12 cellular contexts compared by ENCODE assay signal in the genomic region with DNA sequence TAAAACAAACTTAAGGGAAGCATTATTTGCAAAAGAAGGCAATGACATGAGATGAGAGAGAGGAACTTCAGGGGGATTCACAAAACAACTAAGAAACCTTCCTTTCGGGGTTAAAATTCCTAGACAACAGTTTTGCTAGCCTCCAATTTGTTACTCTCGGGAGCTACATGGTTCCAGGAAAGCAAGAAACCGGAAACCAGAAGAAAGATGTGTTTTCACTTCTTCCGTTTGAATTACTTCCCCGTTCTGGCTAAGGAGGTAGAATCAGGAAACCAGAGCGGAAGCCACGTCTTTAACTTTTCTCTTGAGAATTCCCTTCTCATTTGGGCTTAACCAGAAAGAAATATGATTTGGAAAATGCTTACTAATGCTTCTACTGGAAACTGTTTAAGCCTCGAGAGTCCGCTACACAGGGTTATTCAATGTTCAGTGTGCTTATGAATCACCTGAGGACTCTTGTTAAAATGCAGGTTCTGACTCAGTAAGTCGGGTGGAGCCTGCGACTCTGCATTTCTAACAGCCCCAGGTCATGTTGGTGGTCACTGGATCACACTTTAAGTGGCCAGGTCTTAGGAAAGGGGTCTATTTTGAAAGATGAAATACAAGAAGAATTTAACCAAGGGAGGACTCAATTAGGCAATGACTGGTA. TPM values are rescaled to one million over a fixed set of nuclear protein-coding genes. Genes with fewer than 3 reads are reported as not detected.
A peak's percentile ranks its signal among the peaks of the same experiment; 100 is the strongest.
DNase-seq lines count a peak whose midpoint lies in the region; ATAC-seq and TF ChIP-seq lines count a peak whose summit lies in the region.
"Had no signal": no experiment of that assay in that cellular context is flagged by ENCODE, and none has a peak within 500 bp of the region (broad histone marks: within the 10 kb centered on the region; RNA-seq: fewer than 3 reads in every experiment).

No MANE protein-coding gene starts in this region.

- peaks cover 6% of the 10 kb centered on the region for H3K27me3 Mint-ChIP-seq in activated T-cell treated with anti-CD3 and anti-CD28 coated beads, Interleukin-2, amount 50 U/mL, for 4 hours (ENCODE audit: low read depth)
- H3K27me3 Mint-ChIP-seq in nephron (ENCODE audit: low read depth) (no peaks in the 10 kb centered on the region), HFFc6 (ENCODE audit: insufficient read depth) (peaks cover 6% of the 10 kb centered on the region; the same call in 1 of the 2 replicates)

- no peak for TF ChIP-seq CTCF in nephron (IDR thresholded peaks at IDR 0.05; ENCODE audit: unreplicated experiment in 3 of 3)
- no peak for TF ChIP-seq CTCF in HFFc6 (IDR thresholded peaks at IDR 0.05)

- peaks cover 10% of the 10 kb centered on the region for H3K4me1 Mint-ChIP-seq in activated T-cell treated with anti-CD3 and anti-CD28 coated beads, Interleukin-2, amount 50 U/mL, for 4 hours (ENCODE audit: low read depth)
- H3K4me1 Mint-ChIP-seq in nephron (no peaks in the 10 kb centered on the region), HFFc6 (ENCODE audit: low read depth) (no peaks in the 10 kb centered on the region)

- peak overlapping the region; percentile 62 for H3K4me3 Mint-ChIP-seq in activated T-cell treated with anti-CD3 and anti-CD28 coated beads, Interleukin-2, amount 50 U/mL, for 4 hours
- H3K4me3 Mint-ChIP-seq in nephron (peak overlapping the region in 2 of 3 experiments; percentile 20 to 45), HFFc6 (no peak overlapping the region)

- no peaks in the 10 kb centered on the region for H3K36me3 Mint-ChIP-seq in activated T-cell treated with anti-CD3 and anti-CD28 coated beads, Interleukin-2, amount 50 U/mL, for 4 hours (ENCODE audit: insufficient read depth)
- H3K36me3 Mint-ChIP-seq in nephron (ENCODE audit: low read depth) (no peaks in the 10 kb centered on the region), HFFc6 (ENCODE audit: low read depth) (no peaks in the 10 kb centered on the region)

- DNase-seq in activated T-cell treated with anti-CD3 and anti-CD28 coated beads, Interleukin-2, amount 50 U/mL, for 4 hours, result peak; percentile 6
- no peak for DNase-seq in HFFc6
- no peak for DNase-seq in left lobe of liver (ENCODE audit: low spot score)
- no peak for DNase-seq in activated gamma-delta T cell treated with Interleukin-2 at 50 U/mL for 16 hours
- DNase-seq: glutamatergic neuron, MM.1S, Right ventricle myocardium superior had no signal

- H3K9me3 Mint-ChIP-seq in activated T-cell treated with anti-CD3 and anti-CD28 coated beads, Interleukin-2, amount 50 U/mL, for 4 hours, result no peaks in the 10 kb centered on the region
- H3K9me3 Mint-ChIP-seq in nephron (no peaks in the 10 kb centered on the region), HFFc6 (no peaks in the 10 kb centered on the region)

- peak overlapping the region; percentile 45 to 64 (median 62) for H3K27ac Mint-ChIP-seq in nephron
- H3K27ac Mint-ChIP-seq in HFFc6, result no peak overlapping the region

- ATAC-seq in GM18502 (IDR thresholded peaks at IDR 0.05; ENCODE audit: poor library complexity, unreplicated experiment), result peak; percentile 46
- peak; percentile 49 for ATAC-seq in HG03175 (IDR thresholded peaks at IDR 0.05; ENCODE audit: unreplicated experiment)
- ATAC-seq in activated T-cell treated with anti-CD3 and anti-CD28 coated beads, Interleukin-2, amount 50 U/mL, for 4 hours, result peak; percentile 46 to 79
- ATAC-seq in HG03280 (IDR thresholded peaks at IDR 0.05; ENCODE audit: unreplicated experiment), result no peak
- no peak for ATAC-seq in left lobe of liver

RNA-seq across cellular contexts. Expression of a gene that starts 43.5 kb away (rescaled TPM):
- total RNA-seq in activated T-cell treated with anti-CD3 and anti-CD28 coated beads, Interleukin-2, amount 50 U/mL, for 4 hours, result under 1 TPM in 2 of 3 donors, not detected in 1; 0.08 to 0.19 TPM
- under 1 TPM; 0.09 to 0.51 (median 0.28) TPM for total RNA-seq in HFFc6 (2021; fragmentation: NEBNext Ultra II Directional; extraction: Animal tissue kit (Norgen Biotek cat#: 25700))
- 0.05 TPM for total RNA-seq in left lobe of liver
- total RNA-seq: osteocyte had no signal

Comparison
In these comparisons a context has a peak if more than half of its experiments do, and no peak if none do; other contexts are left out.
1. ATAC-seq: peak in GM18502 (single experiment), HG03175 (single experiment) and activated T-cell treated with anti-CD3 and anti-CD28 coated beads, Interleukin-2, amount 50 U/mL, for 4 hours (2 of 2); none in HG03280 (single experiment) and left lobe of liver (single experiment).